ENCODE assay signal across 13 cellular contexts in genomic region chrX:118502121-118502794, GRCh38. TPM values are rescaled to one million over a fixed set of nuclear protein-coding genes. Genes with fewer than 3 reads are reported as not detected.
DNase-seq lines count a peak whose midpoint lies in the region; ATAC-seq and TF ChIP-seq lines count a peak whose summit lies in the region.
"Had no signal": no experiment of that assay in that cellular context is flagged by ENCODE, and none has a peak within 500 bp of the region (broad histone marks: within the 10 kb centered on the region; RNA-seq: fewer than 3 reads in every experiment).

No MANE protein-coding gene starts in this region.

- POLR2A ChIA-PET in SK-N-SH (lab: Yijun Ruan, JAX) = no interaction called here

- H3K36me3 ChIP-seq in BLaER1 treated with 17β-estradiol and CSF1 and Interleukin-3, amounts not matched to agents 10 nM and 100 nM = peaks cover 0 to 15% (median 7%) of the 10 kb centered on the region in 11 experiments; a peak in 6 of 22 replicates
- no peaks in the 10 kb centered on the region for H3K36me3 ChIP-seq in effector memory CD4-positive, alpha-beta T cell (ENCODE audit: control insufficient read depth, insufficient read depth, low read length)
- no peaks in the 10 kb centered on the region for H3K36me3 ChIP-seq in SK-N-SH (replicated peaks in 1 of 2; ENCODE audit: control insufficient read depth in 1 of 2, insufficient read depth in 2 of 2, low read length in 1 of 2)

- no peaks in the 10 kb centered on the region for H3K9me3 ChIP-seq in BLaER1 treated with 17β-estradiol and CSF1 and Interleukin-3, amounts not matched to agents 10 nM and 100 nM (replicated peaks in 1 of 11)
- no peaks in the 10 kb centered on the region for H3K9me3 ChIP-seq in effector memory CD4-positive, alpha-beta T cell (ENCODE audit: control insufficient read depth, low read length)
- H3K9me3 ChIP-seq in SK-N-SH = no peaks in the 10 kb centered on the region

- peak overlapping the region; percentile 53 to 84 (median 70) for H3K4me2 ChIP-seq in BLaER1 treated with 17β-estradiol and CSF1 and Interleukin-3, amounts not matched to agents 10 nM and 100 nM
- H3K4me2 ChIP-seq in SK-N-SH = no peak overlapping the region
- H3K4me2 ChIP-seq: GM23338 had no signal

- DNase-seq in effector memory CD4-positive, alpha-beta T cell = no peak
- DNase-seq in NCI-H526 treated with DMSO at 0.1 percent for 48 hours (lab: John Stamatoyannopoulos, UW) (no peak), SK-N-SH (no peak), cerebellar nuclear complex (lab: John Stamatoyannopoulos, UW) (no peak), SK-N-DZ (ENCODE audit: low spot score) (no peak)
- DNase-seq: activated effector memory CD4-positive, alpha-beta T cell treated with anti-CD3 and anti-CD28 coated beads, Interleukin-2, amount 50 U/mL, for 16 hours; dermis blood vessel endothelial cell; NCI-H187 treated with DMSO at 0.1 percent for 48 hours had no signal

- H3K9ac ChIP-seq in BLaER1 treated with 17β-estradiol and CSF1 and Interleukin-3, amounts not matched to agents 10 nM and 100 nM = peak overlapping the region; percentile 35 to 70 (median 56); a peak in 20 of 22 replicates
- H3K9ac ChIP-seq in SK-N-SH = no peak overlapping the region

- peaks cover 33% of the 10 kb centered on the region for H3K79me2 ChIP-seq in SK-N-SH (ENCODE audit: insufficient read depth)

- 49% methylated on average over 7 of the region's 7 CpGs for WGBS in SK-N-SH (ENCODE audit: low lambda C conversion rate)

- H3K4me3 ChIP-seq in BLaER1 treated with 17β-estradiol and CSF1 and Interleukin-3, amounts not matched to agents 10 nM and 100 nM = peak overlapping the region in 2 of 10 experiments; percentile 13 to 41; a peak in 2 of 20 replicates
- H3K4me3 ChIP-seq in effector memory CD4-positive, alpha-beta T cell (ENCODE audit: insufficient read depth, low read depth, low read length, poor library complexity, severe bottlenecking) = no peak overlapping the region
- H3K4me3 ChIP-seq in SK-N-SH (ENCODE audit: low read depth in 2 of 2, low read length in 1 of 2) = no peak overlapping the region
- H3K4me3 ChIP-seq: GM23338 had no signal

- peaks cover 0 to 36% (median 8%) of the 10 kb centered on the region in 11 experiments; a peak in 7 of 22 replicates for H4K20me1 ChIP-seq in BLaER1 treated with 17β-estradiol and CSF1 and Interleukin-3, amounts not matched to agents 10 nM and 100 nM
- no peaks in the 10 kb centered on the region; the same call in 1 of the 2 replicates for H4K20me1 ChIP-seq in SK-N-SH (ENCODE audit: insufficient read depth)

- H3K27me3 Mint-ChIP-seq in T-helper 1 cell treated with Interleukin-12 subunit alpha and Interleukin-12 subunit beta and Interleukin-4 antibody, amounts not matched to agents 30 μg/mL and 1 μg/mL, for 36 hours (ENCODE audit: low read depth) = no peaks in the 10 kb centered on the region

- H3K36me3 Mint-ChIP-seq in T-helper 1 cell treated with Interleukin-12 subunit alpha and Interleukin-12 subunit beta and Interleukin-4 antibody, amounts not matched to agents 30 μg/mL and 1 μg/mL, for 36 hours (ENCODE audit: low read depth) = peaks cover 11% of the 10 kb centered on the region

- no peaks in the 10 kb centered on the region for H3F3A ChIP-seq in SK-N-SH (replicated peaks; ENCODE audit: insufficient read depth)

- no peak for TF ChIP-seq EP300 in SK-N-SH (IDR thresholded peaks at IDR 0.05; ENCODE audit: borderline replicate concordance in 1 of 2, low read depth in 1 of 2, low read length in 1 of 2)

- H3K27ac Mint-ChIP-seq in T-helper 1 cell treated with Interleukin-12 subunit alpha and Interleukin-12 subunit beta and Interleukin-4 antibody, amounts not matched to agents 30 μg/mL and 1 μg/mL, for 36 hours = peak overlapping the region; percentile 95
- H3K27ac Mint-ChIP-seq: GM23338 had no signal

- peaks cover 42% of the 10 kb centered on the region for H3K4me1 Mint-ChIP-seq in T-helper 1 cell treated with Interleukin-12 subunit alpha and Interleukin-12 subunit beta and Interleukin-4 antibody, amounts not matched to agents 30 μg/mL and 1 μg/mL, for 36 hours (ENCODE audit: low read depth)

- H3K4me1 ChIP-seq in BLaER1 treated with 17β-estradiol and CSF1 and Interleukin-3, amounts not matched to agents 10 nM and 100 nM = peaks cover 67 to 93% (median 79%) of the 10 kb centered on the region in 10 experiments
- H3K4me1 ChIP-seq in effector memory CD4-positive, alpha-beta T cell (ENCODE audit: control insufficient read depth, insufficient read depth, low read length, poor library complexity, severe bottlenecking) = peaks cover 38% of the 10 kb centered on the region
- no peaks in the 10 kb centered on the region for H3K4me1 ChIP-seq in SK-N-SH (ENCODE audit: control insufficient read depth in 1 of 2, insufficient read depth in 2 of 2, low read depth in 1 of 2, low read length in 1 of 2)

- CTCF ChIA-PET in SK-N-SH (lab: Yijun Ruan, JAX) = no interaction called here

- H2AFZ ChIP-seq in SK-N-SH (ENCODE audit: low read depth) = no peak overlapping the region
- H2AFZ ChIP-seq: GM23338 had no signal

- H3K27ac ChIP-seq in BLaER1 treated with 17β-estradiol and CSF1 and Interleukin-3, amounts not matched to agents 10 nM and 100 nM = peak overlapping the region; percentile 57 to 85 (median 71); a peak in 21 of 22 replicates
- H3K27ac ChIP-seq in effector memory CD4-positive, alpha-beta T cell (ENCODE audit: insufficient read depth, low read length, poor library complexity, severe bottlenecking) = peak overlapping the region; percentile 27
- H3K27ac ChIP-seq in SK-N-SH (ENCODE audit: low read depth in 2 of 2, low read length in 1 of 2) = no peak overlapping the region
- H3K27ac ChIP-seq: C4-2B had no signal

- TF ChIP-seq CTCF in SK-N-SH (IDR thresholded peaks at IDR 0.05) = no peak

- peak overlapping the region; percentile 76 for H3K4me3 Mint-ChIP-seq in T-helper 1 cell treated with Interleukin-12 subunit alpha and Interleukin-12 subunit beta and Interleukin-4 antibody, amounts not matched to agents 30 μg/mL and 1 μg/mL, for 36 hours
- H3K4me3 Mint-ChIP-seq: GM23338 had no signal

- TF ChIP-seq RAD21 in SK-N-SH (IDR thresholded peaks at IDR 0.05; ENCODE audit: low read length) = no peak

- peak; percentile 44 for ATAC-seq in HG03354 (IDR thresholded peaks at IDR 0.05; ENCODE audit: poor library complexity, severe bottlenecking, unreplicated experiment)
- ATAC-seq: GM23338 had no signal

- no peaks in the 10 kb centered on the region for H3K9me2 ChIP-seq in SK-N-SH

- no peaks in the 10 kb centered on the region for H3K27me3 ChIP-seq in BLaER1 treated with 17β-estradiol and CSF1 and Interleukin-3, amounts not matched to agents 10 nM and 100 nM
- no peaks in the 10 kb centered on the region for H3K27me3 ChIP-seq in effector memory CD4-positive, alpha-beta T cell (replicated peaks; ENCODE audit: control insufficient read depth, insufficient read depth, low read length, poor library complexity, severe bottlenecking)
- H3K27me3 ChIP-seq in SK-N-SH (ENCODE audit: insufficient read depth) = no peaks in the 10 kb centered on the region; the same call in 1 of the 2 replicates

- H3K9me3 Mint-ChIP-seq in T-helper 1 cell treated with Interleukin-12 subunit alpha and Interleukin-12 subunit beta and Interleukin-4 antibody, amounts not matched to agents 30 μg/mL and 1 μg/mL, for 36 hours = no peaks in the 10 kb centered on the region
- H3K9me3 Mint-ChIP-seq: GM23338 had no signal

TF ChIP-seq in SK-N-SH, 30 proteins besides CTCF, POLR2A, EP300 and RAD21:
- TF ChIP-seq, protein P1, sequence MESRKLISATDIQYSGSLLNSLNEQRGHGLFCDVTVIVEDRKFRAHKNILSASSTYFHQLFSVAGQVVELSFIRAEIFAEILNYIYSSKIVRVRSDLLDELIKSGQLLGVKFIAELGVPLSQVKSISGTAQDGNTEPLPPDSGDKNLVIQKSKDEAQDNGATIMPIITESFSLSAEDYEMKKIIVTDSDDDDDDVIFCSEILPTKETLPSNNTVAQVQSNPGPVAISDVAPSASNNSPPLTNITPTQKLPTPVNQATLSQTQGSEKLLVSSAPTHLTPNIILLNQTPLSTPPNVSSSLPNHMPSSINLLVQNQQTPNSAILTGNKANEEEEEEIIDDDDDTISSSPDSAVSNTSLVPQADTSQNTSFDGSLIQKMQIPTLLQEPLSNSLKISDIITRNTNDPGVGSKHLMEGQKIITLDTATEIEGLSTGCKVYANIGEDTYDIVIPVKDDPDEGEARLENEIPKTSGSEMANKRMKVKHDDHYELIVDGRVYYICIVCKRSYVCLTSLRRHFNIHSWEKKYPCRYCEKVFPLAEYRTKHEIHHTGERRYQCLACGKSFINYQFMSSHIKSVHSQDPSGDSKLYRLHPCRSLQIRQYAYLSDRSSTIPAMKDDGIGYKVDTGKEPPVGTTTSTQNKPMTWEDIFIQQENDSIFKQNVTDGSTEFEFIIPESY (IDR thresholded peaks at IDR 0.05; ENCODE audit: borderline replicate concordance, low read depth) = no peak
- no peak for TF ChIP-seq MEF2A (IDR thresholded peaks at IDR 0.05; ENCODE audit: borderline replicate concordance, low read depth)
- no peak for TF ChIP-seq SIN3A (IDR thresholded peaks at IDR 0.05; ENCODE audit: borderline replicate concordance, low read depth, low read length)
- no peak for TF ChIP-seq ELF1 (IDR thresholded peaks at IDR 0.05)
- no peak for TF ChIP-seq FOSL2 (IDR thresholded peaks at IDR 0.05; ENCODE audit: borderline replicate concordance, low read depth)
- TF ChIP-seq TCF12 (IDR thresholded peaks at IDR 0.05) = no peak
- TF ChIP-seq YY1 (IDR thresholded peaks at IDR 0.05; ENCODE audit: low read depth) = no peak
- TF ChIP-seq FOXJ3 (CRISPR knock-in tag; IDR thresholded peaks at IDR 0.05) = no peak

RNA-seq across cellular contexts. Expression of gene DOCK11, which starts 6.6 kb away (rescaled TPM):
- 34.8 and 39.3 TPM in 2 replicates for polyA plus RNA-seq in SK-N-SH (2012; rRNA removed)
- 50.5 and 72.0 TPM in 2 replicates for polyA plus RNA-seq in SK-N-SH (2012; cell fraction: cytosol; rRNA removed)
- polyA plus RNA-seq in SK-N-SH (2012; cell fraction: nucleus; rRNA removed) = 24.0 and 47.2 TPM in 2 replicates
- 15.1 and 19.0 TPM in 2 replicates for polyA plus RNA-seq in SK-N-DZ (2014; cell fraction: cytosol; rRNA removed)
- polyA plus RNA-seq in SK-N-DZ (2014; cell fraction: nucleus; rRNA removed) = 11.7 and 20.2 TPM in 2 replicates

Comparison
In these comparisons a context has a peak if more than half of its experiments do, and no peak if none do; other contexts are left out.
1. H3K27ac ChIP-seq: peak in BLaER1 treated with 17β-estradiol and CSF1 and Interleukin-3, amounts not matched to agents 10 nM and 100 nM (11 of 11) and effector memory CD4-positive, alpha-beta T cell (single experiment); none in SK-N-SH (0 of 2).